Comparison of ENCODE assay signal across 13 cellular contexts in genomic region chr1:166086113-166086908, GRCh38.
"Had no signal": no experiment of that assay in that cellular context is flagged by ENCODE, and none has a peak within 500 bp of the region (broad histone marks: within the 10 kb centered on the region; RNA-seq: fewer than 3 reads in every experiment).

No MANE protein-coding gene starts in this region.

- H3K9me3 ChIP-seq: esophagus squamous epithelium, prostate gland, spleen had no signal

- H3K4me3 ChIP-seq: esophagus squamous epithelium, prostate gland, spleen had no signal

- H3K36me3 ChIP-seq: esophagus squamous epithelium, prostate gland, spleen had no signal

- H3K27me3 ChIP-seq: esophagus squamous epithelium, spleen had no signal

- ATAC-seq: left colon; natural killer cell; sciatic nerve; stimulated activated naive B cell treated with anti-CD40 and anti-IgM and Interleukin-4, amounts not matched to agents 10 μg/mL and 1 μg/mL and 100 μg/mL, for 72 hours had no signal

- DNase-seq: activated CD4-positive, alpha-beta T cell treated with anti-CD3 and anti-CD28 coated beads, Interleukin-2, amount 50 U/mL, for 1 hour; esophagus squamous epithelium; foreskin fibroblast; head of caudate nucleus; left colon; natural killer cell; occipital lobe; spleen; stimulated activated CD4-positive, alpha-beta T cell treated with anti-CD3 and anti-CD28 coated beads, Interleukin-1b, Interleukin-23, amount 100 ng/mL, for 48 hours; stimulated activated naive B cell treated with anti-CD40 and anti-IgM and Interleukin-4, amounts not matched to agents 10 μg/mL and 1 μg/mL and 100 μg/mL, for 72 hours; trophoblast cell had no signal

- H3K27ac ChIP-seq: esophagus squamous epithelium, prostate gland, spleen had no signal

- H3K4me1 ChIP-seq: prostate gland had no signal
